ENCODE assay signal across 1 cellular context in genomic region chr9:120655005-120655622, GRCh38.
TF ChIP-seq lines count a peak whose summit lies in the region.

No MANE protein-coding gene starts in this region.

TF ChIP-seq in endothelial cell of umbilical vein, 7 proteins besides CTCF, POLR2A, EP300 and RAD21 (continued from another document):
- no peak for TF ChIP-seq MYC (IDR thresholded peaks at IDR 0.05; ENCODE audit: low read depth, low read length)
